Comparison of ENCODE assay signal across 8 cellular contexts in the genomic region with DNA sequence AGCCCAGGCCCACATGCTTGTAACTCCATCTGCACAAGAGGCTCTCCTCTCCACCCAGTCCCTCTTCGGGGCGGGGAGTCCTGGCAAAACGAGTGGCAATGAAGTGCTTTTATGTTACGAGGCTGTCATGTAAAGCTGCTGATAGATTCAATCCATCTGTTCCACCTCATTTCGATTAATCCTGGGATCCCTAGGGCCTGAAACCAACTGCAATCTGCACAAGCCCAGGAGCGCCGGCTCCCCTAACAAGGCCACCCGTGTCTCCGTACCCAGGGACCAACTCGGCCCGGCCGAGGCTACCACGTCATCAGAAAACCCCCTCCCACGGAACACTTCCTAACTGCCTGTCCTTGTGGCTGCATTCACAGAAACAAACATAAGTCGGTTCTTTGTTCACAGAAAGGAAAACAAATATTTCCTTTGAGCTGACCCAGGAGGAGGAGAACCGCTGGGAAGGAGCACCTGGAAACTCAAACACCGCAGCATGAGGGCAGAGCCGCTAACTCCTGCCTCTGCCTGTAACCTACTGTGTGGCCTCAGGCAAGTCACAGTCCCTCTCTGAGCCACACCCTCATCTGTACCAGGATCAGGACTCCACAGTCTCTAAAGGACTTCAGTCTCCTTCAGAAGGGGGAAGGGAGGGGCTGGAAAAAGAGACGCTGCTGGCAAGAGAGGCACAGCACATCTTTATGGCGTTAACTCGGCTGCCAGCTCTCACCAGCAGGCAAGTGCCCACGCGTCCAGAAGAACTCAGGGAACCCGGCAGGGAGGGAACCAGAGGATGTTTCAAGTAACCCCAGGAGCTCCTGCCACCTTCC. TPM values are rescaled to one million over a fixed set of nuclear protein-coding genes. Genes with fewer than 3 reads are reported as not detected.
DNase-seq lines count a peak whose midpoint lies in the region; TF ChIP-seq lines count a peak whose summit lies in the region.

No MANE protein-coding gene starts in this region.

- no peak overlapping the region for H3K9ac ChIP-seq in neural progenitor cell

- H3K4me1 Mint-ChIP-seq in activated naive CD8-positive, alpha-beta T cell treated with anti-CD3 and anti-CD28 coated beads for 36 hours = peaks cover 92% of the 10 kb centered on the region
- peaks cover 62% of the 10 kb centered on the region for H3K4me1 Mint-ChIP-seq in neural progenitor cell

- H3K4me3 ChIP-seq in neural progenitor cell = no peak overlapping the region

- H2AFZ ChIP-seq in neural progenitor cell (replicated peaks) = no peak overlapping the region

- peak overlapping the region; percentile 13 for H3K27ac ChIP-seq in neural progenitor cell

- no peaks in the 10 kb centered on the region for H3K27me3 Mint-ChIP-seq in activated naive CD8-positive, alpha-beta T cell treated with anti-CD3 and anti-CD28 coated beads for 36 hours
- H3K27me3 Mint-ChIP-seq in neural progenitor cell (ENCODE audit: insufficient read depth, low read depth) = peaks cover 5% of the 10 kb centered on the region

- DNase-seq in DMS53 treated with DMSO at 0.1 percent for 48 hours (lab: John Stamatoyannopoulos, UW; ENCODE audit: unreplicated experiment) = peak; percentile 75
- DNase-seq in NCI-H2171 treated with DMSO at 0.1 percent for 48 hours (lab: John Stamatoyannopoulos, UW) = peak; percentile 97
- peak; percentile 65 for DNase-seq in activated naive CD8-positive, alpha-beta T cell treated with anti-CD3 and anti-CD28 coated beads for 36 hours
- no peak for DNase-seq in neural progenitor cell (ENCODE audit: low spot score)
- no peak for DNase-seq in NCI-H526 (lab: John Stamatoyannopoulos, UW)
- no peak for DNase-seq in midbrain (lab: John Stamatoyannopoulos, UW)
- DNase-seq in SIG-M5 (lab: John Stamatoyannopoulos, UW) = no peak
- no peak for DNase-seq in cerebellar cortex (ENCODE audit: low spot score)

- H3F3A ChIP-seq in neural progenitor cell (ENCODE audit: low read depth) = peaks cover 3% of the 10 kb centered on the region

- H3K4me3 Mint-ChIP-seq in activated naive CD8-positive, alpha-beta T cell treated with anti-CD3 and anti-CD28 coated beads for 36 hours = peak overlapping the region; percentile 66
- H3K4me3 Mint-ChIP-seq in neural progenitor cell = no peak overlapping the region

- no peaks in the 10 kb centered on the region for H3K9me3 Mint-ChIP-seq in activated naive CD8-positive, alpha-beta T cell treated with anti-CD3 and anti-CD28 coated beads for 36 hours
- no peaks in the 10 kb centered on the region for H3K9me3 Mint-ChIP-seq in neural progenitor cell

- H4K20me1 ChIP-seq in neural progenitor cell (ENCODE audit: low read depth) = peaks cover 87% of the 10 kb centered on the region

- H3K27me3 ChIP-seq in neural progenitor cell = no peaks in the 10 kb centered on the region

- H3K9me3 ChIP-seq in neural progenitor cell (ENCODE audit: low read depth) = no peaks in the 10 kb centered on the region

- H3K79me2 ChIP-seq in neural progenitor cell (ENCODE audit: low read depth) = peaks cover 96% of the 10 kb centered on the region

- peaks cover 9% of the 10 kb centered on the region for H3K36me3 Mint-ChIP-seq in activated naive CD8-positive, alpha-beta T cell treated with anti-CD3 and anti-CD28 coated beads for 36 hours
- peaks cover 2% of the 10 kb centered on the region for H3K36me3 Mint-ChIP-seq in neural progenitor cell

- peak overlapping the region; percentile 94 for H3K27ac Mint-ChIP-seq in activated naive CD8-positive, alpha-beta T cell treated with anti-CD3 and anti-CD28 coated beads for 36 hours
- peak overlapping the region; percentile 73 for H3K27ac Mint-ChIP-seq in neural progenitor cell

- no peaks in the 10 kb centered on the region for H3K36me3 ChIP-seq in neural progenitor cell

- TF ChIP-seq CTCF in neural progenitor cell (IDR thresholded peaks at IDR 0.05) = no peak

- H3K4me1 ChIP-seq in neural progenitor cell = peaks cover 53% of the 10 kb centered on the region

- H3K4me2 ChIP-seq in neural progenitor cell = no peak overlapping the region

RNA-seq across cellular contexts. Expression of gene CCDC88C, which starts 47.8 kb away (rescaled TPM):
- 10 to 100 TPM; 55.1 to 56.7 TPM for total RNA-seq in activated naive CD8-positive, alpha-beta T cell treated with anti-CD3 and anti-CD28 coated beads for 36 hours
- total RNA-seq in neural progenitor cell (ENCODE audit: low replicate concordance) = 17.8 and 34.8 TPM in 2 replicates

Comparison
In these comparisons a context has a peak if more than half of its experiments do, and no peak if none do; other contexts are left out.
1. DNase-seq: peak in DMS53 treated with DMSO at 0.1 percent for 48 hours (single experiment), NCI-H2171 treated with DMSO at 0.1 percent for 48 hours (single experiment) and activated naive CD8-positive, alpha-beta T cell treated with anti-CD3 and anti-CD28 coated beads for 36 hours (single experiment); none in neural progenitor cell (single experiment), NCI-H526 (0 of 2), midbrain (single experiment), SIG-M5 (single experiment) and cerebellar cortex (single experiment).